Comparison of ENCODE assay signal across 30 cellular contexts in the genomic region with DNA sequence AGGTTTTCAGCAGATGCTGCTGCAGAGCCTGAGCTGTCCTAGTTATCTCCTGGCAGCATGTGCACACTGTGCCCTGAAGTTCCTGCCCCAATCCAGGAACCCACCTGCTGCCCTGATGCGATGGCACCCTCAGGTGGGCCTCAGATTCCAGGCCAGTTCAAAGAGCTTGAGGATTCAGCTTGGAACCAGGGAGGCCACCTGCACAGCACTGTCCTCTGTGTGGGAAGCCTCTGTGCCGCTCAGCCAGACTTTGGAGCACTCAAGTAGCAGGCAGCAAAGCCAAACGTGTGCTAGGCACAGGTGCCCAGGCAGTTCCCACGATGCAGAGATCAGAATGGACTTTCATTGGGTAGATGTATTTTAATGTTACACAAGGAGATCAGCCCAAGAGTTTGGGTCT.
"Had no signal": no experiment of that assay in that cellular context is flagged by ENCODE, and none has a peak within 500 bp of the region (broad histone marks: within the 10 kb centered on the region; RNA-seq: fewer than 3 reads in every experiment).

No MANE protein-coding gene starts in this region.

- H3K27ac ChIP-seq: adrenal gland, body of pancreas, colonic mucosa, epithelial cell of prostate, esophagus squamous epithelium, gastroesophageal sphincter, heart left ventricle had no signal

- H3K27ac Mint-ChIP-seq: activated CD4-positive, alpha-beta T cell treated with anti-CD3 and anti-CD28 coated beads for 36 hours; activated CD8-positive, alpha-beta T cell treated with anti-CD3 and anti-CD28 coated beads for 36 hours; activated naive CD8-positive, alpha-beta T cell; activated naive CD8-positive, alpha-beta T cell treated with anti-CD3 and anti-CD28 coated beads, Interleukin-2, amount 50 U/mL, for 24 hours; activated T-helper 17 cell treated with anti-CD3 and anti-CD28 coated beads, Interleukin-2, amount 50 U/mL, for 72 hours; T-helper 17 cell; T-helper 2 cell treated with Interferon-gamma antibody and Interleukin-4, amounts not matched to agents 5 μg/mL and 100 μg/mL, for 36 hours had no signal

- H3K4me1 ChIP-seq: adrenal gland, body of pancreas, colonic mucosa, esophagus squamous epithelium, gastroesophageal sphincter, heart left ventricle had no signal

- H3K36me3 ChIP-seq: adrenal gland, colonic mucosa had no signal

- ATAC-seq: activated CD4-positive, alpha-beta T cell treated with anti-CD3 and anti-CD28 coated beads for 36 hours; activated CD8-positive, alpha-beta T cell treated with anti-CD3 and anti-CD28 coated beads for 36 hours; activated naive CD8-positive, alpha-beta T cell treated with anti-CD3 and anti-CD28 coated beads, Interleukin-2, amount 50 U/mL, for 24 hours; activated T-cell treated with anti-CD3 and anti-CD28 coated beads, Interleukin-2, amount 50 U/mL, for 4 hours; activated T-helper 17 cell treated with anti-CD3 and anti-CD28 coated beads, Interleukin-2, amount 50 U/mL, for 72 hours; body of pancreas; gastroesophageal sphincter; heart left ventricle; T-helper 17 cell had no signal

- H3K4me3 Mint-ChIP-seq: activated CD4-positive, alpha-beta T cell treated with anti-CD3 and anti-CD28 coated beads for 36 hours; activated CD8-positive, alpha-beta T cell treated with anti-CD3 and anti-CD28 coated beads for 36 hours; activated naive CD8-positive, alpha-beta T cell; activated naive CD8-positive, alpha-beta T cell treated with anti-CD3 and anti-CD28 coated beads, Interleukin-2, amount 50 U/mL, for 24 hours; activated T-cell treated with anti-CD3 and anti-CD28 coated beads, Interleukin-2, amount 50 U/mL, for 4 hours; activated T-helper 17 cell treated with anti-CD3 and anti-CD28 coated beads, Interleukin-2, amount 50 U/mL, for 72 hours; T-helper 17 cell; T-helper 2 cell treated with Interferon-gamma antibody and Interleukin-4, amounts not matched to agents 5 μg/mL and 100 μg/mL, for 36 hours had no signal

- H3K9me3 ChIP-seq: adrenal gland, body of pancreas, colonic mucosa, esophagus squamous epithelium, gastroesophageal sphincter, heart left ventricle had no signal

- DNase-seq: activated CD4-positive, alpha-beta T cell treated with anti-CD3 and anti-CD28 coated beads for 36 hours; activated CD4-positive, alpha-beta T cell treated with anti-CD3 and anti-CD28 coated beads, Interleukin-2, amount 50 U/mL, for 1 hour; activated CD4-positive, alpha-beta T cell treated with anti-CD3 and anti-CD28 coated beads, Interleukin-2, amount 50 U/mL, for 48 hours; activated CD4-positive, CD25-positive, alpha-beta regulatory T cell; activated CD4-positive, CD25-positive, alpha-beta regulatory T cell treated with anti-CD3 and anti-CD28 coated beads, Interleukin-2, amount 50 U/mL, for 72 hours; activated CD8-positive, alpha-beta memory T cell treated with anti-CD3 and anti-CD28 coated beads for 24 hours; activated CD8-positive, alpha-beta T cell treated with anti-CD3 and anti-CD28 coated beads for 36 hours; activated gamma-delta T cell; activated naive CD4-positive, alpha-beta T cell; activated naive CD4-positive, alpha-beta T cell treated with anti-CD3 and anti-CD28 coated beads, Interleukin-2, amount 50 U/mL, for 16 hours; activated naive CD8-positive, alpha-beta T cell treated with anti-CD3 and anti-CD28 coated beads, Interleukin-2, amount 50 U/mL, for 24 hours; activated T-cell treated with anti-CD3 and anti-CD28 coated beads, Interleukin-2, amount 50 U/mL, for 4 hours; adrenal gland; amygdala; body of pancreas; caudate nucleus; cerebellar nuclear complex; colonic mucosa; effector CD8-positive, alpha-beta T cell; esophagus squamous epithelium; foreskin melanocyte; heart left ventricle; T-helper 1 cell; T-helper 17 cell; T1000 had no signal

- H3K9me3 Mint-ChIP-seq: activated CD8-positive, alpha-beta T cell treated with anti-CD3 and anti-CD28 coated beads for 36 hours; activated naive CD8-positive, alpha-beta T cell treated with anti-CD3 and anti-CD28 coated beads, Interleukin-2, amount 50 U/mL, for 24 hours; activated T-cell treated with anti-CD3 and anti-CD28 coated beads, Interleukin-2, amount 50 U/mL, for 4 hours; activated T-helper 17 cell treated with anti-CD3 and anti-CD28 coated beads, Interleukin-2, amount 50 U/mL, for 72 hours; T-helper 2 cell treated with Interferon-gamma antibody and Interleukin-4, amounts not matched to agents 5 μg/mL and 100 μg/mL, for 36 hours had no signal

- H3K4me3 ChIP-seq: adrenal gland, body of pancreas, colonic mucosa, esophagus squamous epithelium, gastroesophageal sphincter, heart left ventricle had no signal

- H3K27me3 ChIP-seq: adrenal gland, body of pancreas, colonic mucosa, esophagus squamous epithelium, gastroesophageal sphincter, heart left ventricle had no signal

- H3K27me3 Mint-ChIP-seq: activated CD4-positive, alpha-beta T cell treated with anti-CD3 and anti-CD28 coated beads for 36 hours; activated CD8-positive, alpha-beta T cell treated with anti-CD3 and anti-CD28 coated beads for 36 hours; activated naive CD8-positive, alpha-beta T cell; activated naive CD8-positive, alpha-beta T cell treated with anti-CD3 and anti-CD28 coated beads, Interleukin-2, amount 50 U/mL, for 24 hours; activated T-helper 17 cell treated with anti-CD3 and anti-CD28 coated beads, Interleukin-2, amount 50 U/mL, for 72 hours; T-helper 17 cell had no signal
